ENCODE assay signal across 8 cellular contexts in genomic region chr1:1419812-1420653, GRCh38. TPM values are rescaled to one million over a fixed set of nuclear protein-coding genes. Genes with fewer than 3 reads are reported as not detected.
DNase-seq lines count a peak whose midpoint lies in the region; ATAC-seq and TF ChIP-seq lines count a peak whose summit lies in the region.

No MANE protein-coding gene starts in this region.

- H3K9me3 ChIP-seq in right atrium auricular region: no peaks in the 10 kb centered on the region
- no peaks in the 10 kb centered on the region for H3K9me3 ChIP-seq in OCI-LY7 (ENCODE audit: low read length)

- no peaks in the 10 kb centered on the region for H3K9me3 Mint-ChIP-seq in activated CD8-positive, alpha-beta T cell treated with anti-CD3 and anti-CD28 coated beads, Interleukin-2, amount 10 ng/mL, durations not matched to agents 7 days and 5 days (ENCODE audit: insufficient read depth)

- peaks cover 20% of the 10 kb centered on the region for H3K4me1 Mint-ChIP-seq in activated CD8-positive, alpha-beta T cell treated with anti-CD3 and anti-CD28 coated beads, Interleukin-2, amount 10 ng/mL, durations not matched to agents 7 days and 5 days (ENCODE audit: low read depth)

- H3K27ac Mint-ChIP-seq in activated CD8-positive, alpha-beta T cell treated with anti-CD3 and anti-CD28 coated beads, Interleukin-2, amount 10 ng/mL, durations not matched to agents 7 days and 5 days: no peak overlapping the region

- H3K4me1 ChIP-seq in right atrium auricular region (peaks cover 0 to 16% of the 10 kb centered on the region in 2 donors), rectal smooth muscle tissue (ENCODE audit: control insufficient read depth, insufficient read depth, low read length) (peaks cover 5% of the 10 kb centered on the region), OCI-LY7 (ENCODE audit: insufficient read depth, low read length, poor library complexity, severe bottlenecking) (no peaks in the 10 kb centered on the region)

- peaks cover 3% of the 10 kb centered on the region for H3K27me3 Mint-ChIP-seq in activated CD8-positive, alpha-beta T cell treated with anti-CD3 and anti-CD28 coated beads, Interleukin-2, amount 10 ng/mL, durations not matched to agents 7 days and 5 days (ENCODE audit: low read depth)

- H3K4me3 ChIP-seq in right atrium auricular region (peak overlapping the region; percentile 9 to 50), rectal smooth muscle tissue (ENCODE audit: low read length) (peak overlapping the region; percentile 57), OCI-LY7 (ENCODE audit: low read depth, low read length, poor library complexity, severe bottlenecking) (no peak overlapping the region)

- H3K9me2 ChIP-seq in OCI-LY7 (ENCODE audit: insufficient read depth, low read length): no peaks in the 10 kb centered on the region

- H2AFZ ChIP-seq in OCI-LY7 (ENCODE audit: low read length): no peak overlapping the region

- DNase-seq in Daoy (ENCODE audit: low read depth): peak; percentile 29
- no peak for DNase-seq in activated CD8-positive, alpha-beta T cell treated with anti-CD3 and anti-CD28 coated beads, Interleukin-2, amount 10 ng/mL, durations not matched to agents 7 days and 5 days
- no peak for DNase-seq in right atrium auricular region (ENCODE audit: low spot score)
- DNase-seq in NCI-H524 (lab: John Stamatoyannopoulos, UW): no peak
- DNase-seq in GM13976 (ENCODE audit: low spot score): no peak
- DNase-seq in OCI-LY7 (ENCODE audit: low spot score): no peak
- DNase-seq in effector CD4-positive, alpha-beta T cell: no peak

- ATAC-seq in activated CD8-positive, alpha-beta T cell treated with anti-CD3 and anti-CD28 coated beads, Interleukin-2, amount 10 ng/mL, durations not matched to agents 7 days and 5 days: peak; percentile 59

- H3K36me3 ChIP-seq in right atrium auricular region: no peaks in the 10 kb centered on the region
- no peaks in the 10 kb centered on the region for H3K36me3 ChIP-seq in rectal smooth muscle tissue (ENCODE audit: control insufficient read depth, insufficient read depth, low read length)
- no peaks in the 10 kb centered on the region for H3K36me3 ChIP-seq in OCI-LY7 (ENCODE audit: insufficient read depth, low read length)

- POLR2A ChIA-PET in activated CD8-positive, alpha-beta T cell treated with anti-CD3 and anti-CD28 coated beads, Interleukin-2, amount 10 ng/mL, durations not matched to agents 7 days and 5 days (lab: Charles Lee): interaction anchor here (0.9 kb wide), 1 partner anchor 14 kb away, joined by 3 read pairs; no protein-coding TSS in a partner anchor
- POLR2A ChIA-PET in OCI-LY7 (lab: Charles Lee): no interaction called here

- H3K27me3 ChIP-seq in right atrium auricular region (no peaks in the 10 kb centered on the region), rectal smooth muscle tissue (ENCODE audit: control insufficient read depth, insufficient read depth, low read length) (peaks cover 6% of the 10 kb centered on the region)

- intact Hi-C loops in OCI-LY7 (cut with micrococcal nuclease; ENCODE audit: unreplicated experiment): no loop called here

- H3K4me3 Mint-ChIP-seq in activated CD8-positive, alpha-beta T cell treated with anti-CD3 and anti-CD28 coated beads, Interleukin-2, amount 10 ng/mL, durations not matched to agents 7 days and 5 days: no peak overlapping the region

- no peak for TF ChIP-seq CTCF in right atrium auricular region (IDR thresholded peaks at IDR 0.05)
- TF ChIP-seq CTCF in GM13976 (IDR thresholded peaks at IDR 0.05; ENCODE audit: borderline replicate concordance, control extremely low read depth, extremely low read depth, insufficient read depth, missing control alignments): no peak
- TF ChIP-seq CTCF in OCI-LY7 (conservative IDR thresholded peaks at IDR 0.05; ENCODE audit: low read length): no peak

- H3K36me3 Mint-ChIP-seq in activated CD8-positive, alpha-beta T cell treated with anti-CD3 and anti-CD28 coated beads, Interleukin-2, amount 10 ng/mL, durations not matched to agents 7 days and 5 days (ENCODE audit: low read depth): no peaks in the 10 kb centered on the region

- in situ Hi-C loops in GM13976 (cut with MboI; ENCODE audit: low sequenced_read_pairs, unreplicated experiment): no loop called here

- H3K4me2 ChIP-seq in OCI-LY7 (ENCODE audit: low read length): no peak overlapping the region

- no peaks in the 10 kb centered on the region for H4K20me1 ChIP-seq in OCI-LY7 (ENCODE audit: insufficient read depth, low read length)

- H3K9ac ChIP-seq in rectal smooth muscle tissue (ENCODE audit: low read length): no peak overlapping the region

- H3K27ac ChIP-seq in right atrium auricular region (peak overlapping the region in 1 of 2 donors; percentile 71), rectal smooth muscle tissue (ENCODE audit: low read depth, low read length) (peak overlapping the region; percentile 82), OCI-LY7 (ENCODE audit: low read depth, low read length, poor library complexity, severe bottlenecking) (no peak overlapping the region)

- no peaks in the 10 kb centered on the region for H3K79me2 ChIP-seq in OCI-LY7 (ENCODE audit: insufficient read depth, low read depth, low read length)

- CTCF ChIA-PET in activated CD8-positive, alpha-beta T cell treated with anti-CD3 and anti-CD28 coated beads, Interleukin-2, amount 10 ng/mL, durations not matched to agents 7 days and 5 days (lab: Charles Lee): no interaction called here
- CTCF ChIA-PET in OCI-LY7 (lab: Charles Lee; ENCODE audit: unreplicated experiment): no interaction called here

- no TSS peak for BruUV-seq in OCI-LY7 (replicated peaks; lab: Mats Ljungman, UMichigan)

RNA-seq across cellular contexts. Expression of gene ANKRD65, which starts 1.0 kb away (rescaled TPM):
- not detected in 2 replicates for total RNA-seq in Daoy (2014; rRNA removed; shearing (Covaris generic))
- total RNA-seq in activated CD8-positive, alpha-beta T cell treated with anti-CD3 and anti-CD28 coated beads, Interleukin-2, amount 10 ng/mL, durations not matched to agents 7 days and 5 days: not detected
- total RNA-seq in right atrium auricular region (1 to 10 TPM; 2.2 to 2.4 TPM), OCI-LY7 (2022) (not detected in 2 replicates)
- total RNA-seq in OCI-LY7 (2014; rRNA removed; shearing (Covaris generic)): not detected in 2 replicates

RNA-seq across cellular contexts. Expression of gene MRPL20, which starts 12.9 kb away (rescaled TPM):
- total RNA-seq in Daoy (2014; rRNA removed; shearing (Covaris generic)): 303 and 385 TPM in 2 replicates
- total RNA-seq in activated CD8-positive, alpha-beta T cell treated with anti-CD3 and anti-CD28 coated beads, Interleukin-2, amount 10 ng/mL, durations not matched to agents 7 days and 5 days: 100 to 1,000 TPM; 111 to 117 TPM
- total RNA-seq in right atrium auricular region (100 to 1,000 TPM; 160 to 218 TPM), OCI-LY7 (2022) (116 and 143 TPM in 2 replicates)
- total RNA-seq in OCI-LY7 (2014; rRNA removed; shearing (Covaris generic)): 165 and 196 TPM in 2 replicates

RNA-seq across cellular contexts. Expression of gene VWA1, which starts 15.5 kb away (rescaled TPM):
- 2.2 and 5.7 TPM in 2 replicates for total RNA-seq in Daoy (2014; rRNA removed; shearing (Covaris generic))
- total RNA-seq in activated CD8-positive, alpha-beta T cell treated with anti-CD3 and anti-CD28 coated beads, Interleukin-2, amount 10 ng/mL, durations not matched to agents 7 days and 5 days: under 1 TPM; 0.21 to 0.29 TPM
- 10 to 100 TPM; 13.0 to 15.2 TPM for total RNA-seq in right atrium auricular region
- not detected in 2 replicates for total RNA-seq in OCI-LY7 (2014; rRNA removed; shearing (Covaris generic))
- not detected in 2 replicates for total RNA-seq in OCI-LY7 (2022)

RNA-seq across cellular contexts. Expression of gene CCNL2, which starts 20.9 kb away (rescaled TPM):
- 58.8 and 81.7 TPM in 2 replicates for total RNA-seq in Daoy (2014; rRNA removed; shearing (Covaris generic))
- total RNA-seq in activated CD8-positive, alpha-beta T cell treated with anti-CD3 and anti-CD28 coated beads, Interleukin-2, amount 10 ng/mL, durations not matched to agents 7 days and 5 days: 100 to 1,000 TPM in 1 of 2 experiments, 10 to 100 TPM in 1; 98.3 to 110 TPM
- total RNA-seq in right atrium auricular region (10 to 100 TPM; 41.6 to 44.2 TPM), OCI-LY7 (2022) (213 and 238 TPM in 2 replicates)
- total RNA-seq in OCI-LY7 (2014; rRNA removed; shearing (Covaris generic)): 297 and 307 TPM in 2 replicates

RNA-seq across cellular contexts. Expression of gene ATAD3C, which starts 29.5 kb away (rescaled TPM):
- 0.06 and 0.29 TPM in 2 replicates for total RNA-seq in Daoy (2014; rRNA removed; shearing (Covaris generic))
- 1 to 10 TPM; 1.0 to 1.4 TPM for total RNA-seq in activated CD8-positive, alpha-beta T cell treated with anti-CD3 and anti-CD28 coated beads, Interleukin-2, amount 10 ng/mL, durations not matched to agents 7 days and 5 days
- 1 to 10 TPM; 1.4 to 2.8 TPM for total RNA-seq in right atrium auricular region
- 1.6 TPM in 1 of 2 replicates, not detected in the other for total RNA-seq in OCI-LY7 (2014; rRNA removed; shearing (Covaris generic))
- 2.1 and 3.0 TPM in 2 replicates for total RNA-seq in OCI-LY7 (2022)
